8 cellular contexts compared by ENCODE assay signal in the genomic region with DNA sequence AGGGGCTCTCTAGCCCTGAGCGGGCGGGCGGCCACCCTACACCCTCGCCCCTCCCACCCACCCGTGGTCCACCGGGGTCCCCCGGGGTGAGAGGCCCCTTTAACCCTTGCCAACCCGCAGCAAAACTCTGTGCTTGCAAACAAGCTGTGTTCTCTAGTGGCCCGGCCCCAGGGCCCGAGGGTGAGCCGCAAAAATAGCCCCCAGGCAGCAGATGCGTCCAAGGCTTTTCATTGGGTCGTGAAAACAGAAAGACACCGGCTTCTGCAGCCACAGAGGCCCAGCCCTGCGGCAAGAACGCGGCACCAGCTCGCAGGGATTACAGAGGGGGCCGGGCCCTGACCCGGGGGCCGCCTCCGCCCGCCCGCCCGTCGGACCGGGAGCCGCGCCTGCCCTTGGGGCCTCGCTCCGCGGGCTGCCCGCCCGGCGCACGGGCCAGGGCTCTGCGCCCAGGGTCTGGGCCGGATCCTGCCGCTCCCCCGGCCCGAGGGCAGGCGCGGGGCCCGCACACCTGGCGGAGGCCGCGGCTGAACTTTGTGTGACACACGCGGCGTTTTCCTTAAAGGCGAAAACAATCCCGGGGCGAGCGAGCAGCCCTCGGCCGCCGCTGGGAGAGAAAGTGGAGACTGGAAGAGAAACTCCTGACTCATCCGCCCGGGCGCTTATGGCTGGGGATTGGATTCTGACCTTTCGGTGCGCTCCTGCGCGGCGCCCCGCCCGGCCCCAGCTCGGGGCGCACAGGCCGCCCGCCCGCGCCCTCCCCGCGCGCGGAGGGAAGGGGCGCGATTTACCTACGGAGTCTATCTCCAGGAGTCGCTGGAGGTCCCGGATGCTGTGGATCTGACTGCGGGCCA. TPM values are rescaled to one million over a fixed set of nuclear protein-coding genes. Genes with fewer than 3 reads are reported as not detected.
A peak's percentile ranks its signal among the peaks of the same experiment; 100 is the strongest.
DNase-seq lines count a peak whose midpoint lies in the region; ATAC-seq, FAIRE-seq and TF ChIP-seq lines count a peak whose summit lies in the region.

No MANE protein-coding gene starts in this region.

- peaks cover 26% of the 10 kb centered on the region for H3K4me1 Mint-ChIP-seq in dendritic cell treated with granulocyte-macrophage colony-stimulating factor and Interleukin-4, amounts not matched to agents 40 ng/mL and 50 ng/mL, for 4 days (ENCODE audit: low read depth)

- H3K4ac ChIP-seq in mesenchymal stem cell (ENCODE audit: low read depth in 1 of 2, low read length in 2 of 2): peak overlapping the region; percentile 51 to 70

- H3K4me3 Mint-ChIP-seq in dendritic cell treated with granulocyte-macrophage colony-stimulating factor and Interleukin-4, amounts not matched to agents 40 ng/mL and 50 ng/mL, for 4 days: peak overlapping the region; percentile 62

- H3K27me3 ChIP-seq in mesenchymal stem cell (ENCODE audit: control insufficient read depth in 1 of 2, insufficient read depth in 1 of 2, low read length in 2 of 2): peaks cover 13 to 14% of the 10 kb centered on the region in 2 experiments

- H3K27ac Mint-ChIP-seq in dendritic cell treated with granulocyte-macrophage colony-stimulating factor and Interleukin-4, amounts not matched to agents 40 ng/mL and 50 ng/mL, for 4 days: no peak overlapping the region

- H3K18ac ChIP-seq in mesenchymal stem cell (ENCODE audit: low read depth in 1 of 2, low read length in 2 of 2): peak overlapping the region; percentile 45 to 80

- peak overlapping the region; percentile 94 for H2BK120ac ChIP-seq in mesenchymal stem cell (ENCODE audit: low read depth, low read length)

- no peak overlapping the region for H2BK5ac ChIP-seq in mesenchymal stem cell (ENCODE audit: low read depth, low read length, poor library complexity, severe bottlenecking)

- peak overlapping the region; percentile 32 for H2AFZ ChIP-seq in mesenchymal stem cell (ENCODE audit: low read depth, low read length)

- no peak overlapping the region for H3K27ac ChIP-seq in mesenchymal stem cell (ENCODE audit: low read length, poor library complexity, severe bottlenecking)

- H3K36me3 Mint-ChIP-seq in dendritic cell treated with granulocyte-macrophage colony-stimulating factor and Interleukin-4, amounts not matched to agents 40 ng/mL and 50 ng/mL, for 4 days (ENCODE audit: low read depth): no peaks in the 10 kb centered on the region

- H3K23ac ChIP-seq in mesenchymal stem cell (ENCODE audit: low read length in 2 of 2): peak overlapping the region in 1 of 2 experiments; percentile 61

- peak overlapping the region; percentile 11 to 60 for H2BK12ac ChIP-seq in mesenchymal stem cell (ENCODE audit: low read length in 2 of 2)

- no peak for TF ChIP-seq CTCF in AG09309 (IDR thresholded peaks at IDR 0.05; ENCODE audit: control insufficient read depth, insufficient read depth, low read depth, low read length, missing control alignments)

- peaks cover 0 to 19% of the 10 kb centered on the region in 2 experiments for H3K36me3 ChIP-seq in mesenchymal stem cell (ENCODE audit: control insufficient read depth in 1 of 2, insufficient read depth in 2 of 2, low read depth in 1 of 2, low read length in 2 of 2)

- H2AK5ac ChIP-seq in mesenchymal stem cell (ENCODE audit: low read length, severe bottlenecking): no peak overlapping the region

- peak overlapping the region; percentile 73 for H3K4me3 ChIP-seq in AG09309 (ENCODE audit: control insufficient read depth, low read depth, low read length)
- H3K4me3 ChIP-seq in mesenchymal stem cell (ENCODE audit: insufficient read depth in 1 of 2, low read depth in 1 of 2, low read length in 2 of 2): peak overlapping the region; percentile 66 to 70

- H4K8ac ChIP-seq in mesenchymal stem cell (ENCODE audit: low read length): peak overlapping the region; percentile 77

- no peak for FAIRE-seq in urothelium cell line (lab: Jason Lieb, UNC)

- peak overlapping the region; percentile 54 for H3K9ac ChIP-seq in mesenchymal stem cell (ENCODE audit: low read length)

- ATAC-seq in GM18867 (IDR thresholded peaks at IDR 0.05; ENCODE audit: unreplicated experiment): no peak

- H3K9me3 Mint-ChIP-seq in dendritic cell treated with granulocyte-macrophage colony-stimulating factor and Interleukin-4, amounts not matched to agents 40 ng/mL and 50 ng/mL, for 4 days: no peaks in the 10 kb centered on the region

- no peaks in the 10 kb centered on the region for H3K9me3 ChIP-seq in mesenchymal stem cell (ENCODE audit: control insufficient read depth, low read length)

- peak overlapping the region; percentile 94 for H3K4me2 ChIP-seq in mesenchymal stem cell (ENCODE audit: low read length, poor library complexity, severe bottlenecking)

- peaks cover 56% of the 10 kb centered on the region for H3K4me1 ChIP-seq in mesenchymal stem cell (ENCODE audit: control insufficient read depth, insufficient read depth, low read depth, low read length)

- H3K79me1 ChIP-seq in mesenchymal stem cell (replicated peaks; ENCODE audit: low read length, poor library complexity, severe bottlenecking): peaks cover 29% of the 10 kb centered on the region

- WGBS in mesenchymal stem cell: 1% methylated on average over 70 of the region's 83 CpGs

- no peak overlapping the region for H3K14ac ChIP-seq in mesenchymal stem cell (ENCODE audit: low read length in 2 of 2)

- H2BK15ac ChIP-seq in mesenchymal stem cell (ENCODE audit: low read depth, poor library complexity, severe bottlenecking): peak overlapping the region; percentile 69

- DNase-seq in AG09309 (ENCODE audit: low read depth) (peak; percentile 46), LHCN-M2 (ENCODE audit: low read depth) (peak; percentile 84), mesenchymal stem cell (peak; percentile 88), urothelium cell line (ENCODE audit: low spot score) (peak; percentile 59), Kasumi-1 (lab: John Stamatoyannopoulos, UW) (no peak), DMS114 treated with DMSO at 0.1 percent for 48 hours (lab: John Stamatoyannopoulos, UW; ENCODE audit: unreplicated experiment) (no peak)

- H3K27me3 Mint-ChIP-seq in dendritic cell treated with granulocyte-macrophage colony-stimulating factor and Interleukin-4, amounts not matched to agents 40 ng/mL and 50 ng/mL, for 4 days: peaks cover 80% of the 10 kb centered on the region

- intact Hi-C loops in dendritic cell treated with granulocyte-macrophage colony-stimulating factor and Interleukin-4, amounts not matched to agents 40 ng/mL and 50 ng/mL, for 4 days (cut with micrococcal nuclease): no loop called here

- H4K91ac ChIP-seq in mesenchymal stem cell (ENCODE audit: low read length): peak overlapping the region; percentile 48

RNA-seq across cellular contexts. Expression of gene PDGFA, which starts 2.8 kb away (rescaled TPM):
- total RNA-seq in LHCN-M2 (2014; rRNA removed): 33.7 and 37.0 TPM in 2 replicates
- polyA plus RNA-seq in LHCN-M2 (2012): 40.0 TPM
- polyA plus RNA-seq in mesenchymal stem cell (2013, experiment 1 of 2): 23.5 TPM
- 22.9 TPM for polyA plus RNA-seq in mesenchymal stem cell (2013, experiment 2 of 2)

Comparison
In these comparisons a context has a peak if more than half of its experiments do, and no peak if none do; other contexts are left out.
1. DNase-seq: peak in AG09309 (single experiment), LHCN-M2 (single experiment), mesenchymal stem cell (single experiment) and urothelium cell line (single experiment); none in Kasumi-1 (0 of 2) and DMS114 treated with DMSO at 0.1 percent for 48 hours (single experiment).